In the genomic region with DNA sequence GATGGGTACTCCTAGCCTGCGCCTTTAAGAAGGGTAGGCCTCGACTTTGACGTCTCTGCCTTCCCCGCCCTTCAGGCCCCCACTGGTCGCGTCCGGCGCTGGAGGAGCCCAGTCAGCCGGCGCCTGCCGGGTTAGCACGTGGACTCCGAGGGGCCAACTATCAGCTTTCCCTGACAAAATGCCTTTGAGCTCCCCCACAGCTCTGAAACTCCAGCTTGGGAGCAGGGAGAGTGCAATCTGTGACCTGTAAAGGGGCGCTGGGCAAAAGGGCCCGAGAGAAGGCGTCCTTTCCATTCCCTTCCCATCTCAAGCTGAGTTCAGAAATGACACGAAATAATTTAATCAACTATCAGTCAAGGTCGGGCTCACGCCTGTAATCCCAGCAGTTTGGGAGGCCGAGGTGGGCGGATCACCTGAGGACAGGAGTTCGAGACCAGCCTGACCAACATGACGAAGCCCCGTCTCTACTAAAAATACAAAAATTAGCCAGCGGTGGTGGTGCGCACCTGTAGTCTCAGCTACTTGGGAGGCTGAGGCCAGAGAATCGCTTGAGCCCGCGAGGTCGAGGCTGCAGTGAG, we compare ENCODE assay signal across 7 cellular contexts. TPM values are rescaled to one million over a fixed set of nuclear protein-coding genes. Genes with fewer than 3 reads are reported as not detected.
DNase-seq lines count a peak whose midpoint lies in the region; ATAC-seq and TF ChIP-seq lines count a peak whose summit lies in the region.

No MANE protein-coding gene starts in this region.

- H3K4me3 ChIP-seq in cardiac fibroblast (replicated peaks in 1 of 2; ENCODE audit: low read depth in 2 of 2, low read length in 2 of 2) = no peak overlapping the region
- H3K4me3 ChIP-seq in kidney epithelial cell (ENCODE audit: low read depth, low read length) = no peak overlapping the region

- no peak for TF ChIP-seq CTCF in cardiac fibroblast (IDR thresholded peaks at IDR 0.05; ENCODE audit: low read depth, low read length)
- TF ChIP-seq CTCF in kidney epithelial cell (IDR thresholded peaks at IDR 0.05; ENCODE audit: insufficient read depth, low read length, poor library complexity, severe bottlenecking) = no peak

- ATAC-seq in GM18511 (IDR thresholded peaks at IDR 0.05; ENCODE audit: unreplicated experiment) (peak; percentile 42), HG03175 (IDR thresholded peaks at IDR 0.05; ENCODE audit: unreplicated experiment) (peak; percentile 59)

- no peaks in the 10 kb centered on the region for H3K36me3 ChIP-seq in kidney epithelial cell (ENCODE audit: control insufficient read depth, insufficient read depth, low read length)

- DNase-seq in NCI-H345 treated with DMSO at 0.1 percent for 48 hours (lab: John Stamatoyannopoulos, UW; ENCODE audit: unreplicated experiment) (peak; percentile 92), cardiac fibroblast (ENCODE audit: low read depth in 2 of 2) (peak; percentile 97 to 98), kidney epithelial cell (ENCODE audit: low read depth) (peak; percentile 88)
- peak; percentile 76 to 93 (median 83) for DNase-seq in activated CD4-positive, CD25-positive, alpha-beta regulatory T cell (lab: John Stamatoyannopoulos, UW)
- DNase-seq in stimulated activated CD4-positive, alpha-beta T cell treated with anti-CD3 and anti-CD28 coated beads, Interleukin-15, amount 100 ng/mL, for 48 hours (ENCODE audit: low read depth in 2 of 2) = peak; percentile 85 to 89

- H3K27me3 ChIP-seq in kidney epithelial cell (ENCODE audit: control insufficient read depth, insufficient read depth, low read length) = no peaks in the 10 kb centered on the region

RNA-seq across cellular contexts. Expression of gene SLC25A39, which starts 2.3 kb away (rescaled TPM):
- total RNA-seq in kidney epithelial cell = 145 and 146 TPM in 2 replicates

RNA-seq across cellular contexts. Expression of gene GRN, which starts 18.1 kb away (rescaled TPM):
- total RNA-seq in kidney epithelial cell = 521 and 704 TPM in 2 replicates

RNA-seq across cellular contexts. Expression of gene RUNDC3A, which starts 18.6 kb away (rescaled TPM):
- total RNA-seq in kidney epithelial cell = 3.3 and 12.3 TPM in 2 replicates

RNA-seq across cellular contexts. Expression of gene FAM171A2, which starts 36.7 kb away (rescaled TPM):
- 12.6 and 16.3 TPM in 2 replicates for total RNA-seq in kidney epithelial cell

RNA-seq across cellular contexts. Expression of gene SLC4A1, which starts 59.0 kb away (rescaled TPM):
- total RNA-seq in kidney epithelial cell = not detected in 2 replicates
